8 cellular contexts compared by ENCODE assay signal in genomic region chr13:30376426-30377311, GRCh38. TPM values are rescaled to one million over a fixed set of nuclear protein-coding genes. Genes with fewer than 3 reads are reported as not detected.
DNase-seq lines count a peak whose midpoint lies in the region; ATAC-seq and TF ChIP-seq lines count a peak whose summit lies in the region.

No MANE protein-coding gene starts in this region.

- H2AFZ ChIP-seq in Karpas-422 (ENCODE audit: low read length): no peak overlapping the region

- TF ChIP-seq CTCF in GM10248 (IDR thresholded peaks at IDR 0.05; ENCODE audit: control extremely low read depth, extremely low read depth, low read depth, missing control alignments): no peak

- ATAC-seq in GM21515 (IDR thresholded peaks at IDR 0.05; ENCODE audit: unreplicated experiment): peak; percentile 64
- peak; percentile 70 to 71 for ATAC-seq in activated CD4-positive, CD25-positive, alpha-beta regulatory T cell treated with anti-CD3 and anti-CD28 coated beads, Interleukin-2, amount 50 U/mL, for 24 hours
- ATAC-seq in stimulated activated naive CD8-positive, alpha-beta T cell treated with anti-CD3 and anti-CD28 coated beads, Interleukin-15, Interleukin-2, amounts not matched to agents 100 U/mL and 50 U/mL, for 24 hours: peak; percentile 81

- peak overlapping the region; percentile 82 for H3K9ac ChIP-seq in Karpas-422 (ENCODE audit: low read length)

- POLR2A ChIA-PET in GM10248 (lab: Yijun Ruan, JAX): interaction anchor here (0.8 kb wide), 1 partner anchor 241 kb away, joined by 3 read pairs; no protein-coding TSS in a partner anchor

- no peaks in the 10 kb centered on the region for H3K9me3 ChIP-seq in Karpas-422 (ENCODE audit: low read length)

- H3K27ac ChIP-seq in Karpas-422 (ENCODE audit: low read length): peak overlapping the region; percentile 98

- H3K27me3 ChIP-seq in Karpas-422 (ENCODE audit: low read length): no peaks in the 10 kb centered on the region

- H3K4me2 ChIP-seq in Karpas-422 (ENCODE audit: low read depth, low read length, poor library complexity, severe bottlenecking): peak overlapping the region; percentile 78

- peaks cover 7% of the 10 kb centered on the region for H3K36me3 ChIP-seq in Karpas-422 (ENCODE audit: insufficient read depth, low read length)

- DNase-seq in GM10248 (ENCODE audit: extremely low spot score) (peak; percentile 71), Karpas-422 (peak; percentile 91), glomerular visceral epithelial cell (ENCODE audit: extremely low spot score) (peak; percentile 34), hypothalamus (lab: John Stamatoyannopoulos, UW) (no peak), GOT3 (lab: John Stamatoyannopoulos, UW) (no peak)
- peak; percentile 58 for DNase-seq in stimulated activated naive CD8-positive, alpha-beta T cell treated with anti-CD3 and anti-CD28 coated beads, Interleukin-15, Interleukin-2, amounts not matched to agents 100 U/mL and 50 U/mL, for 24 hours

- no peaks in the 10 kb centered on the region for H3K9me2 ChIP-seq in Karpas-422 (replicated peaks; ENCODE audit: insufficient read depth, low read length)

- peak overlapping the region; percentile 80 for H3K4me3 ChIP-seq in Karpas-422 (ENCODE audit: low read length)

- peaks cover 19% of the 10 kb centered on the region for H3K79me2 ChIP-seq in Karpas-422 (ENCODE audit: low read length)

- H3K4me1 ChIP-seq in Karpas-422 (ENCODE audit: low read length): peaks cover 78% of the 10 kb centered on the region

- H4K20me1 ChIP-seq in Karpas-422 (ENCODE audit: insufficient read depth, low read depth, low read length): no peaks in the 10 kb centered on the region

- CTCF ChIA-PET in GM10248 (lab: Yijun Ruan, JAX): interaction anchor here (1.0 to 3.7 kb wide), 5 partner anchors 9 to 31 kb away, joined by 3 to 25 read pairs (median 6); no protein-coding TSS in a partner anchor

RNA-seq across cellular contexts. Expression of gene UBE2L5, which starts 45.6 kb away (rescaled TPM):
- not detected in 2 replicates for total RNA-seq in Karpas-422 (2014; rRNA removed; shearing (Covaris generic); ENCODE audit: low replicate concordance)

Comparison
In these comparisons a context has a peak if more than half of its experiments do, and no peak if none do; other contexts are left out.
1. DNase-seq: peak in GM10248 (single experiment), Karpas-422 (single experiment), glomerular visceral epithelial cell (single experiment) and stimulated activated naive CD8-positive, alpha-beta T cell treated with anti-CD3 and anti-CD28 coated beads, Interleukin-15, Interleukin-2, amounts not matched to agents 100 U/mL and 50 U/mL, for 24 hours (single experiment); none in hypothalamus (0 of 51) and GOT3 (single experiment).
2. Peak in every context shown above with its lines, with median percentiles within 50 percentile points of each other: ATAC-seq.